12 cellular contexts compared by ENCODE assay signal in the genomic region with DNA sequence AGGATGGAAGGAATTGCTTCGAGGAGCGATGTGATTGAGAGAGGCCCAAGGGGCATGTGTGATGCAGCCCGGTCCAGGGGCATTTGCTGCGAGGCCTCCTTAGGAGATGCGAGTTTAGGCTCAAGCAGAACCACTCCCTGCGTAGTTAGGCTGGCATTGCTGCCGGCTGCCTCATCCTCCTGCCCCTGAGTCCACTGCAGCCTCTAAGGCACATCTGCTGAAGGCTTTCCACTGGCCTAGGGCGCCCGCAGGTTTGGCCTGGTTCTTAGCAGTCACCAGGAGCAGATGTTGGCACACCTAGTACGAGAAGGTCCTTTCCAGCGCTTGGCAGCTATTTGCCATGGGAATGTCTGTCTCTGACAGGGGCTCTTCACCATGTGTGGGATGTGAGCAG. TPM values are rescaled to one million over a fixed set of nuclear protein-coding genes. Genes with fewer than 3 reads are reported as not detected.
DNase-seq lines count a peak whose midpoint lies in the region; ATAC-seq and TF ChIP-seq lines count a peak whose summit lies in the region.
"Had no signal": no experiment of that assay in that cellular context is flagged by ENCODE, and none has a peak within 500 bp of the region (broad histone marks: within the 10 kb centered on the region; RNA-seq: fewer than 3 reads in every experiment).

No MANE protein-coding gene starts in this region.

- no peak for TF ChIP-seq CTCF in lower lobe of right lung (IDR thresholded peaks at IDR 0.05)

- peak overlapping the region; percentile 28 for H3K4me3 ChIP-seq in CD8-positive, alpha-beta memory T cell (ENCODE audit: low read length)
- no peak overlapping the region for H3K4me3 ChIP-seq in lower lobe of right lung
- H3K4me3 ChIP-seq: GM23338, prostate gland had no signal

- H3K4me1 Mint-ChIP-seq in CD8-positive, alpha-beta memory T cell = peaks cover 79 to 83% (median 83%) of the 10 kb centered on the region in 3 donors
- H3K4me1 Mint-ChIP-seq: mesothelial cell of epicardium had no signal

- H3K9me3 Mint-ChIP-seq in CD8-positive, alpha-beta memory T cell = no peaks in the 10 kb centered on the region
- H3K9me3 Mint-ChIP-seq: GM23338, mesothelial cell of epicardium had no signal

- H3K27me3 ChIP-seq in CD8-positive, alpha-beta memory T cell (ENCODE audit: insufficient read depth, low read length, poor library complexity, severe bottlenecking) = no peaks in the 10 kb centered on the region
- H3K27me3 ChIP-seq in lower lobe of right lung (ENCODE audit: low read depth) = no peaks in the 10 kb centered on the region

- CTCF ChIA-PET in CD8-positive, alpha-beta memory T cell (lab: Charles Lee) = interaction anchor here (0.9 to 5.8 kb wide), 4 partner anchors 9 to 20 kb away, joined by 3 to 52 read pairs (median 4); a partner anchor contains a TSS

- peaks cover 4 to 54% (median 23%) of the 10 kb centered on the region in 3 donors for H3K36me3 Mint-ChIP-seq in CD8-positive, alpha-beta memory T cell
- H3K36me3 Mint-ChIP-seq: mesothelial cell of epicardium had no signal

- ATAC-seq in sciatic nerve (no peak), GM18870 (IDR thresholded peaks at IDR 0.05; ENCODE audit: unreplicated experiment) (no peak), lower lobe of right lung (no peak), HG03095 (IDR thresholded peaks at IDR 0.05; ENCODE audit: unreplicated experiment) (no peak)
- ATAC-seq: GM23338 had no signal

- H3K27me3 Mint-ChIP-seq in CD8-positive, alpha-beta memory T cell = no peaks in the 10 kb centered on the region

- H3K27ac ChIP-seq in CD8-positive, alpha-beta memory T cell (ENCODE audit: low read depth, low read length) = peak overlapping the region; percentile 26
- peak overlapping the region; percentile 60 for H3K27ac ChIP-seq in KOPT-K1 (ENCODE audit: low read depth, low read length, poor library complexity, severe bottlenecking)
- peak overlapping the region; percentile 7 for H3K27ac ChIP-seq in angular gyrus (ENCODE audit: low read depth, low read length)
- no peak overlapping the region for H3K27ac ChIP-seq in lower lobe of right lung
- H3K27ac ChIP-seq: prostate gland had no signal

- POLR2A ChIA-PET in CD8-positive, alpha-beta memory T cell (lab: Charles Lee) = interaction anchor here (1.7 to 4.6 kb wide), 2 partner anchors 19 to 20 kb away, joined by 6 to 43 read pairs; a partner anchor contains a TSS

- no peaks in the 10 kb centered on the region for H3K36me3 ChIP-seq in CD8-positive, alpha-beta memory T cell (ENCODE audit: insufficient read depth, low read length)
- H3K36me3 ChIP-seq in KOPT-K1 (ENCODE audit: insufficient read depth, low read length) (peaks cover 66% of the 10 kb centered on the region), lower lobe of right lung (no peaks in the 10 kb centered on the region)
- H3K36me3 ChIP-seq: prostate gland had no signal

- no peak for DNase-seq in CD8-positive, alpha-beta memory T cell
- peak; percentile 51 for DNase-seq in sciatic nerve (ENCODE audit: low spot score)
- DNase-seq in lower lobe of right lung = no peak
- DNase-seq: COR-L47 had no signal

- intact Hi-C loops in sciatic nerve (cut with DNase I) = no loop called here
- intact Hi-C loops in lower lobe of right lung (cut with DNase I) = no loop called here

- H3K9me3 ChIP-seq in CD8-positive, alpha-beta memory T cell (ENCODE audit: low read length) = no peaks in the 10 kb centered on the region
- no peaks in the 10 kb centered on the region for H3K9me3 ChIP-seq in KOPT-K1 (ENCODE audit: insufficient read depth, low read length, poor library complexity, severe bottlenecking)
- H3K9me3 ChIP-seq in lower lobe of right lung = no peaks in the 10 kb centered on the region
- H3K9me3 ChIP-seq: prostate gland had no signal

- H3K4me3 Mint-ChIP-seq in CD8-positive, alpha-beta memory T cell = peak overlapping the region; percentile 73 to 91 (median 84)
- H3K4me3 Mint-ChIP-seq: GM23338, mesothelial cell of epicardium had no signal

- H3K27ac Mint-ChIP-seq in CD8-positive, alpha-beta memory T cell = peak overlapping the region; percentile 95 to 99 (median 98)
- H3K27ac Mint-ChIP-seq: GM23338, mesothelial cell of epicardium had no signal

- peaks cover 99% of the 10 kb centered on the region for H3K4me1 ChIP-seq in CD8-positive, alpha-beta memory T cell (ENCODE audit: insufficient read depth, low read length)
- peaks cover 80% of the 10 kb centered on the region for H3K4me1 ChIP-seq in lower lobe of right lung
- H3K4me1 ChIP-seq: prostate gland had no signal

RNA-seq across cellular contexts. Expression of a gene that starts 20.7 kb away (rescaled TPM):
- total RNA-seq in CD8-positive, alpha-beta memory T cell = 10 to 100 TPM; 49.3 to 51.0 TPM
- polyA plus RNA-seq in CD8-positive, alpha-beta memory T cell = 146 TPM
- total RNA-seq in sciatic nerve (56.3 TPM), lower lobe of right lung (32.0 TPM)

RNA-seq across cellular contexts. Expression of a gene that starts 48.4 kb away (rescaled TPM):
- total RNA-seq in CD8-positive, alpha-beta memory T cell = not detected
- polyA plus RNA-seq in CD8-positive, alpha-beta memory T cell = not detected
- total RNA-seq in sciatic nerve (not detected), lower lobe of right lung (not detected)
- total RNA-seq: GM23338, mesothelial cell of epicardium, NCI-H460, prostate gland had no signal
- polyA plus RNA-seq: GM23338 had no signal
